In the genomic region with DNA sequence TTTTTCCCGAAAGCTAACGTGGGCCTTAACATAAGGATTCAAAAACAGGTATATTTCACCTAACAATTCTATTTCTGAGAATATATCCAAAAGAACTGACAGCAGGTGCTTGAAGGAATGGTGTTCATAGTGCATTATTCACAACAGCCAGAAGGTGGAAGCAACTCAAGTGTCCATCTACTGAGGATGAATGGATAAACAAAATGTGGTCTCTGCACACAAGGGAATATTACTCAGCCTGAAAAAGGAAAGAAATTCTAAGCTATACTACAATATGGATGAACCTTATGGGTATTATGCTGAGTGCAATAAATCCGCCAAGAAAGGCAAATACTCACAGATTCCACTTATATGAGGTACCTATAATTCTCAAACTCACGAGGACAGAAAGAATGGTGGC, we compare ENCODE assay signal across 2 cellular contexts.
TF ChIP-seq lines count a peak whose summit lies in the region.

No MANE protein-coding gene starts in this region.

TF ChIP-seq in HCT116, 20 proteins besides CTCF, POLR2A, EP300 and RAD21:
- TF ChIP-seq SIN3A (IDR thresholded peaks at IDR 0.05; ENCODE audit: low read depth) (no peak), ZNF274 (IDR thresholded peaks at IDR 0.05; ENCODE audit: low read depth, low read length) (no peak), JUND (IDR thresholded peaks at IDR 0.05) (no peak), CBX3 (IDR thresholded peaks at IDR 0.05; ENCODE audit: low read depth) (no peak), POLR2AphosphoS5 (IDR thresholded peaks at IDR 0.05; ENCODE audit: low read depth, low read length) (no peak), EGR1 (IDR thresholded peaks at IDR 0.05; ENCODE audit: low read depth) (no peak), ELF1 (IDR thresholded peaks at IDR 0.05; ENCODE audit: borderline replicate concordance, low read depth) (no peak), FOSL1 (IDR thresholded peaks at IDR 0.05; ENCODE audit: low read depth) (no peak), YY1 (IDR thresholded peaks at IDR 0.05; ENCODE audit: extremely low read depth, insufficient replicate concordance, low read depth, low read length) (no peak), EZH2 (IDR thresholded peaks at IDR 0.05) (no peak), SRF (IDR thresholded peaks at IDR 0.05; ENCODE audit: low read depth) (no peak), EZH2phosphoT487 (IDR thresholded peaks at IDR 0.05; ENCODE audit: borderline replicate concordance) (no peak), ZFX (IDR thresholded peaks at IDR 0.05) (no peak), CEBPB (IDR thresholded peaks at IDR 0.05; ENCODE audit: low read depth) (no peak), TCF7L2 (IDR thresholded peaks at IDR 0.05; ENCODE audit: borderline replicate concordance, extremely low read depth, insufficient read depth, insufficient read length) (no peak)
- TF ChIP-seq, protein P1, sequence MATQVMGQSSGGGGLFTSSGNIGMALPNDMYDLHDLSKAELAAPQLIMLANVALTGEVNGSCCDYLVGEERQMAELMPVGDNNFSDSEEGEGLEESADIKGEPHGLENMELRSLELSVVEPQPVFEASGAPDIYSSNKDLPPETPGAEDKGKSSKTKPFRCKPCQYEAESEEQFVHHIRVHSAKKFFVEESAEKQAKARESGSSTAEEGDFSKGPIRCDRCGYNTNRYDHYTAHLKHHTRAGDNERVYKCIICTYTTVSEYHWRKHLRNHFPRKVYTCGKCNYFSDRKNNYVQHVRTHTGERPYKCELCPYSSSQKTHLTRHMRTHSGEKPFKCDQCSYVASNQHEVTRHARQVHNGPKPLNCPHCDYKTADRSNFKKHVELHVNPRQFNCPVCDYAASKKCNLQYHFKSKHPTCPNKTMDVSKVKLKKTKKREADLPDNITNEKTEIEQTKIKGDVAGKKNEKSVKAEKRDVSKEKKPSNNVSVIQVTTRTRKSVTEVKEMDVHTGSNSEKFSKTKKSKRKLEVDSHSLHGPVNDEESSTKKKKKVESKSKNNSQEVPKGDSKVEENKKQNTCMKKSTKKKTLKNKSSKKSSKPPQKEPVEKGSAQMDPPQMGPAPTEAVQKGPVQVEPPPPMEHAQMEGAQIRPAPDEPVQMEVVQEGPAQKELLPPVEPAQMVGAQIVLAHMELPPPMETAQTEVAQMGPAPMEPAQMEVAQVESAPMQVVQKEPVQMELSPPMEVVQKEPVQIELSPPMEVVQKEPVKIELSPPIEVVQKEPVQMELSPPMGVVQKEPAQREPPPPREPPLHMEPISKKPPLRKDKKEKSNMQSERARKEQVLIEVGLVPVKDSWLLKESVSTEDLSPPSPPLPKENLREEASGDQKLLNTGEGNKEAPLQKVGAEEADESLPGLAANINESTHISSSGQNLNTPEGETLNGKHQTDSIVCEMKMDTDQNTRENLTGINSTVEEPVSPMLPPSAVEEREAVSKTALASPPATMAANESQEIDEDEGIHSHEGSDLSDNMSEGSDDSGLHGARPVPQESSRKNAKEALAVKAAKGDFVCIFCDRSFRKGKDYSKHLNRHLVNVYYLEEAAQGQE (IDR thresholded peaks at IDR 0.05; ENCODE audit: low read depth), result no peak
- TF ChIP-seq, protein P2, sequence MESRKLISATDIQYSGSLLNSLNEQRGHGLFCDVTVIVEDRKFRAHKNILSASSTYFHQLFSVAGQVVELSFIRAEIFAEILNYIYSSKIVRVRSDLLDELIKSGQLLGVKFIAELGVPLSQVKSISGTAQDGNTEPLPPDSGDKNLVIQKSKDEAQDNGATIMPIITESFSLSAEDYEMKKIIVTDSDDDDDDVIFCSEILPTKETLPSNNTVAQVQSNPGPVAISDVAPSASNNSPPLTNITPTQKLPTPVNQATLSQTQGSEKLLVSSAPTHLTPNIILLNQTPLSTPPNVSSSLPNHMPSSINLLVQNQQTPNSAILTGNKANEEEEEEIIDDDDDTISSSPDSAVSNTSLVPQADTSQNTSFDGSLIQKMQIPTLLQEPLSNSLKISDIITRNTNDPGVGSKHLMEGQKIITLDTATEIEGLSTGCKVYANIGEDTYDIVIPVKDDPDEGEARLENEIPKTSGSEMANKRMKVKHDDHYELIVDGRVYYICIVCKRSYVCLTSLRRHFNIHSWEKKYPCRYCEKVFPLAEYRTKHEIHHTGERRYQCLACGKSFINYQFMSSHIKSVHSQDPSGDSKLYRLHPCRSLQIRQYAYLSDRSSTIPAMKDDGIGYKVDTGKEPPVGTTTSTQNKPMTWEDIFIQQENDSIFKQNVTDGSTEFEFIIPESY (IDR thresholded peaks at IDR 0.05; ENCODE audit: extremely low read depth, insufficient replicate concordance, low read length), result no peak
- TF ChIP-seq, protein P3, sequence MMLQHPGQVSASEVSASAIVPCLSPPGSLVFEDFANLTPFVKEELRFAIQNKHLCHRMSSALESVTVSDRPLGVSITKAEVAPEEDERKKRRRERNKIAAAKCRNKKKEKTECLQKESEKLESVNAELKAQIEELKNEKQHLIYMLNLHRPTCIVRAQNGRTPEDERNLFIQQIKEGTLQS (IDR thresholded peaks at IDR 0.05), result no peak
- TF ChIP-seq, protein P4, sequence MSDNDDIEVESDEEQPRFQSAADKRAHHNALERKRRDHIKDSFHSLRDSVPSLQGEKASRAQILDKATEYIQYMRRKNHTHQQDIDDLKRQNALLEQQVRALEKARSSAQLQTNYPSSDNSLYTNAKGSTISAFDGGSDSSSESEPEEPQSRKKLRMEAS (IDR thresholded peaks at IDR 0.05), result no peak

TF ChIP-seq in HepG2, 621 proteins besides CTCF, POLR2A, EP300 and RAD21:
- TF ChIP-seq ZNF33B (CRISPR knock-in tag; IDR thresholded peaks at IDR 0.05) (no peak), IRX3 (CRISPR knock-in tag; IDR thresholded peaks at IDR 0.05; ENCODE audit: borderline replicate concordance, low read depth) (no peak), RFX3 (CRISPR knock-in tag; IDR thresholded peaks at IDR 0.05) (no peak), MXI1 (IDR thresholded peaks at IDR 0.05; ENCODE audit: borderline replicate concordance, low read depth, low read length) (no peak), CEBPG (CRISPR knock-in tag; IDR thresholded peaks at IDR 0.05) (no peak), SALL2 (CRISPR knock-in tag; IDR thresholded peaks at IDR 0.05) (no peak), ZNF709 (CRISPR knock-in tag; IDR thresholded peaks at IDR 0.05) (no peak), RFXAP (CRISPR knock-in tag; IDR thresholded peaks at IDR 0.05; ENCODE audit: borderline replicate concordance) (no peak), PHF20 (CRISPR knock-in tag; IDR thresholded peaks at IDR 0.05) (no peak), PHF21A (CRISPR knock-in tag; IDR thresholded peaks at IDR 0.05) (no peak)
- TF ChIP-seq, protein P5, sequence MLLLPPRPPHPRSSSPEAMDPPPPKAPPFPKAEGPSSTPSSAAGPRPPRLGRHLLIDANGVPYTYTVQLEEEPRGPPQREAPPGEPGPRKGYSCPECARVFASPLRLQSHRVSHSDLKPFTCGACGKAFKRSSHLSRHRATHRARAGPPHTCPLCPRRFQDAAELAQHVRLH (CRISPR knock-in tag; IDR thresholded peaks at IDR 0.05; ENCODE audit: borderline replicate concordance, low read depth), result no peak
- TF ChIP-seq, protein P1 (IDR thresholded peaks at IDR 0.05; ENCODE audit: borderline replicate concordance in 1 of 2, low read depth in 1 of 2, low read length in 2 of 2), result no peak
